9 cellular contexts compared by ENCODE assay signal in genomic region chr7:55534916-55535636, GRCh38. TPM values are rescaled to one million over a fixed set of nuclear protein-coding genes. Genes with fewer than 3 reads are reported as not detected.
DNase-seq lines count a peak whose midpoint lies in the region; TF ChIP-seq lines count a peak whose summit lies in the region.
"Had no signal": no experiment of that assay in that cellular context is flagged by ENCODE, and none has a peak within 500 bp of the region (broad histone marks: within the 10 kb centered on the region; RNA-seq: fewer than 3 reads in every experiment).

No MANE protein-coding gene starts in this region.

- peak overlapping the region; percentile 97 for H3K27ac Mint-ChIP-seq in activated naive CD4-positive, alpha-beta T cell treated with anti-CD3 and anti-CD28 coated beads for 36 hours

- POLR2A ChIA-PET in PC-9 (lab: Charles Lee; ENCODE audit: unreplicated experiment), result interaction anchor here (0.6 kb wide), 2 partner anchors 31 to 516 kb away, joined by 3 read pairs; partner anchors contain the start of genes CCT6A and PSPH

- peaks cover 97% of the 10 kb centered on the region for H3K4me1 Mint-ChIP-seq in activated naive CD4-positive, alpha-beta T cell treated with anti-CD3 and anti-CD28 coated beads for 36 hours (ENCODE audit: low read depth)

- H3K4me2 ChIP-seq in PC-9, result peak overlapping the region; percentile 54

- H3K36me3 Mint-ChIP-seq in activated naive CD4-positive, alpha-beta T cell treated with anti-CD3 and anti-CD28 coated beads for 36 hours (ENCODE audit: low read depth), result peaks cover 25% of the 10 kb centered on the region

- TF ChIP-seq POLR2A in esophagus muscularis mucosa (IDR thresholded peaks at IDR 0.05; ENCODE audit: low read depth) (no peak), tibial nerve (IDR thresholded peaks at IDR 0.05) (no peak)

- H3K4me3 ChIP-seq in PC-9, result no peak overlapping the region
- H3K4me3 ChIP-seq in esophagus muscularis mucosa, result no peak overlapping the region
- no peak overlapping the region for H3K4me3 ChIP-seq in tibial nerve

- H3K9me2 ChIP-seq in PC-9 (ENCODE audit: insufficient read depth), result no peaks in the 10 kb centered on the region

- peaks cover 11% of the 10 kb centered on the region for H4K20me1 ChIP-seq in PC-9 (ENCODE audit: insufficient read depth)

- H2AFZ ChIP-seq in PC-9, result no peak overlapping the region

- no TSS peak for BruUV-seq in PC-9 (replicated peaks; lab: Mats Ljungman, UMichigan)

- no peaks in the 10 kb centered on the region for H3K9me3 Mint-ChIP-seq in activated naive CD4-positive, alpha-beta T cell treated with anti-CD3 and anti-CD28 coated beads for 36 hours

- no peaks in the 10 kb centered on the region for H3K27me3 Mint-ChIP-seq in activated naive CD4-positive, alpha-beta T cell treated with anti-CD3 and anti-CD28 coated beads for 36 hours (ENCODE audit: low read depth)

- WGBS in esophagus muscularis mucosa, result 86% methylated on average over 7 of the region's 7 CpGs
- 76 to 88% methylated on average over 7 of the region's 7 CpGs for WGBS in tibial nerve, 2 donors

- intact Hi-C loops in activated naive CD4-positive, alpha-beta T cell treated with anti-CD3 and anti-CD28 coated beads for 36 hours (cut with micrococcal nuclease), result loop anchor here (1.0 to 5.0 kb wide), 8 partner anchors 11 to 517 kb away; partner anchors contain the start of genes CCT6A and PSPH
- intact Hi-C loops in PC-9 (cut with micrococcal nuclease; ENCODE audit: unreplicated experiment) (loop anchor here (1.0 kb wide), 4 partner anchors 12 to 36 kb away; no protein-coding TSS in a partner anchor), esophagus muscularis mucosa (cut with DNase I) (loop anchor here (5.0 kb wide), 1 partner anchor 32 kb away; no protein-coding TSS in a partner anchor)

- no peaks in the 10 kb centered on the region for H3K9me3 ChIP-seq in PC-9 (ENCODE audit: insufficient read depth, low read depth)
- H3K9me3 ChIP-seq in esophagus muscularis mucosa, result no peaks in the 10 kb centered on the region
- no peaks in the 10 kb centered on the region for H3K9me3 ChIP-seq in tibial nerve

- H3K27me3 ChIP-seq in PC-9 (ENCODE audit: insufficient read depth, low read depth), result no peaks in the 10 kb centered on the region
- no peaks in the 10 kb centered on the region for H3K27me3 ChIP-seq in esophagus muscularis mucosa
- no peaks in the 10 kb centered on the region for H3K27me3 ChIP-seq in tibial nerve

- TF ChIP-seq EP300 in esophagus muscularis mucosa (IDR thresholded peaks at IDR 0.05) (no peak), tibial nerve (IDR thresholded peaks at IDR 0.05) (no peak)

- CTCF ChIA-PET in activated naive CD4-positive, alpha-beta T cell treated with anti-CD3 and anti-CD28 coated beads for 36 hours (lab: Charles Lee), result interaction anchor here (0.9 to 2.4 kb wide), 15 partner anchors 11 to 108 kb away, joined by 3 to 16 read pairs (median 5); no protein-coding TSS in a partner anchor
- CTCF ChIA-PET in PC-9 (lab: Charles Lee), result interaction anchor here (0.9 to 1.0 kb wide), 2 partner anchors 12 to 29 kb away, joined by 3 to 8 read pairs; no protein-coding TSS in a partner anchor

- peak overlapping the region; percentile 74 for H3K27ac ChIP-seq in PC-9
- peak overlapping the region; percentile 27 to 55 (median 46) for H3K27ac ChIP-seq in esophagus muscularis mucosa (replicated peaks in 1 of 4)
- peak overlapping the region in 3 of 4 donors; percentile 22 to 77 (median 64) for H3K27ac ChIP-seq in tibial nerve

- H3K36me3 ChIP-seq in PC-9 (ENCODE audit: low read depth) (0 out of 2 replicates have a peak, but pooled peaks cover 9% of the 10 kb centered on the region), esophagus muscularis mucosa (no peaks in the 10 kb centered on the region), tibial nerve (no peaks in the 10 kb centered on the region)

- peaks cover 45% of the 10 kb centered on the region for H3F3A ChIP-seq in PC-9 (ENCODE audit: insufficient read depth, low read depth)

- H3K79me2 ChIP-seq in PC-9 (ENCODE audit: low read depth), result peaks cover 94% of the 10 kb centered on the region

- DNase-seq in activated naive CD4-positive, alpha-beta T cell treated with anti-CD3 and anti-CD28 coated beads for 36 hours, result no peak
- DNase-seq in activated naive CD4-positive, alpha-beta T cell treated with anti-CD3 and anti-CD28 coated beads, Interleukin-2, amount 50 U/mL, for 16 hours, result no peak
- DNase-seq in PC-9 (no peak), esophagus muscularis mucosa (ENCODE audit: extremely low spot score) (no peak), tibial nerve (ENCODE audit: low spot score in 2 of 2) (no peak), T-helper 9 cell (no peak), NCI-H128 (lab: John Stamatoyannopoulos, UW; ENCODE audit: unreplicated experiment) (no peak), amniotic stem cell (lab: John Stamatoyannopoulos, UW) (no peak)
- DNase-seq: foreskin melanocyte had no signal

- H3K4me3 Mint-ChIP-seq in activated naive CD4-positive, alpha-beta T cell treated with anti-CD3 and anti-CD28 coated beads for 36 hours, result peak overlapping the region; percentile 67

- H3K4me1 ChIP-seq in PC-9 (replicated peaks; ENCODE audit: insufficient read depth) (peaks cover 68% of the 10 kb centered on the region), esophagus muscularis mucosa (peaks cover 36 to 67% (median 61%) of the 10 kb centered on the region in 4 donors), tibial nerve (peaks cover 0 to 81% (median 48%) of the 10 kb centered on the region in 4 donors)

- TF ChIP-seq CTCF in PC-9 (conservative IDR thresholded peaks at IDR 0.05) (no peak), esophagus muscularis mucosa (IDR thresholded peaks at IDR 0.05) (no peak), tibial nerve (IDR thresholded peaks at IDR 0.05) (no peak)

RNA-seq across cellular contexts. Expression of gene VOPP1, which starts 37.2 kb away (rescaled TPM):
- 100 to 1,000 TPM; 100 to 102 TPM for total RNA-seq in activated naive CD4-positive, alpha-beta T cell treated with anti-CD3 and anti-CD28 coated beads for 36 hours
- total RNA-seq in PC-9 (2021) (200 and 207 TPM in 2 replicates), esophagus muscularis mucosa (10 to 100 TPM; 23.7 to 42.1 (median 37.5) TPM), tibial nerve (10 to 100 TPM; 49.2 to 58.5 (median 54.8) TPM)
